Comparison of ENCODE assay signal across 15 cellular contexts in genomic region chr2:105070010-105070865, GRCh38.
"Had no signal": no experiment of that assay in that cellular context is flagged by ENCODE, and none has a peak within 500 bp of the region (broad histone marks: within the 10 kb centered on the region; RNA-seq: fewer than 3 reads in every experiment).

No MANE protein-coding gene starts in this region.

- H3K9me3 ChIP-seq: colonic mucosa, gastroesophageal sphincter, left ventricle myocardium inferior, pancreas, uterus had no signal

- H3K27me3 ChIP-seq: colonic mucosa, gastroesophageal sphincter, pancreas, uterus had no signal

- H3K36me3 Mint-ChIP-seq: activated naive CD4-positive, alpha-beta T cell treated with anti-CD3 and anti-CD28 coated beads, Interleukin-2, amount 10 ng/mL, durations not matched to agents 7 days and 5 days had no signal

- DNase-seq: activated CD4-positive, CD25-positive, alpha-beta regulatory T cell treated with anti-CD3 and anti-CD28 coated beads, Interleukin-2, amount 50 U/mL, for 72 hours; activated naive CD4-positive, alpha-beta T cell treated with anti-CD3 and anti-CD28 coated beads, Interleukin-2, amount 10 ng/mL, durations not matched to agents 7 days and 5 days; activated T-cell treated with anti-CD3 and anti-CD28 coated beads for 4 hours; caudate nucleus; colonic mucosa; effector CD8-positive, alpha-beta T cell; kidney; left ventricle myocardium inferior; mesenchymal stem cell; pancreas; stimulated activated CD4-positive, alpha-beta T cell treated with anti-CD3 and anti-CD28 coated beads, Interleukin-15, amount 100 ng/mL, for 24 hours; uterus had no signal

- H3K36me3 ChIP-seq: colonic mucosa, uterus had no signal

- H3K27ac ChIP-seq: colonic mucosa, epithelial cell of prostate, gastroesophageal sphincter, left ventricle myocardium inferior, pancreas, uterus had no signal

- H3K4me3 ChIP-seq: colonic mucosa, gastroesophageal sphincter, left ventricle myocardium inferior, pancreas, uterus had no signal

- H3K27me3 Mint-ChIP-seq: activated naive CD4-positive, alpha-beta T cell treated with anti-CD3 and anti-CD28 coated beads, Interleukin-2, amount 10 ng/mL, durations not matched to agents 7 days and 5 days had no signal

- ATAC-seq: gastroesophageal sphincter, pancreas had no signal

- H3K9me3 Mint-ChIP-seq: activated naive CD4-positive, alpha-beta T cell treated with anti-CD3 and anti-CD28 coated beads, Interleukin-2, amount 10 ng/mL, durations not matched to agents 7 days and 5 days; activated T-helper 2 cell treated with anti-CD3 and anti-CD28 coated beads, Interferon-gamma antibody, Interleukin-2, Interleukin-4, amounts not matched to agents 10 μg/mL and 5 μg/mL and 100 μg/mL, durations not matched to agents 14 hours and 24 hours and 36 hours had no signal

- H3K27ac Mint-ChIP-seq: activated naive CD4-positive, alpha-beta T cell treated with anti-CD3 and anti-CD28 coated beads, Interleukin-2, amount 10 ng/mL, durations not matched to agents 7 days and 5 days; activated T-helper 2 cell treated with anti-CD3 and anti-CD28 coated beads, Interferon-gamma antibody, Interleukin-2, Interleukin-4, amounts not matched to agents 10 μg/mL and 5 μg/mL and 100 μg/mL, durations not matched to agents 14 hours and 24 hours and 36 hours had no signal

- H3K4me3 Mint-ChIP-seq: activated naive CD4-positive, alpha-beta T cell treated with anti-CD3 and anti-CD28 coated beads, Interleukin-2, amount 10 ng/mL, durations not matched to agents 7 days and 5 days had no signal

- H3K4me1 ChIP-seq: colonic mucosa, gastroesophageal sphincter, left ventricle myocardium inferior, pancreas, uterus had no signal
